Comparison of ENCODE assay signal across 1 cellular context in the genomic region with DNA sequence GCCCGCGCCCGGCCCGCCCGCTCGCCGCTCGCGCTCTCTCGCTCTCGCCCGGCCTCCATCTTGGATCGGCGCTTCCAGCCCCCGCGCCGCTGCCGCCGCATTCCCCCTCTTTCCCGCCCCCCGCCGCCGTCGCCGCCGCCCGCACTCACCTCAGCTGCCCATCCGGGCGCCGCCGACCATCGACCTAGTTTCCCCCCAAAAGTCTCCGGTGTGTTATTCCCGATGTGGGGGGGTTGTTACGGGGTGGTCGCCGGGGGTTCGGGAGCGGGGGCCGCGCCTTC.
TF ChIP-seq lines count a peak whose summit lies in the region.

No MANE protein-coding gene starts in this region.

TF ChIP-seq in GM12878, 131 proteins besides CTCF, POLR2A, EP300 and RAD21 (continued from another document):
- TF ChIP-seq EGR1 (IDR thresholded peaks at IDR 0.05; ENCODE audit: borderline replicate concordance in 1 of 2, low read depth in 2 of 2, low read length in 2 of 2) = peak in 1 of 2 experiments; percentile 74; a peak in 1 of 3 replicates
- no peak for TF ChIP-seq YBX1 (IDR thresholded peaks at IDR 0.05)
- TF ChIP-seq ZNF217 (IDR thresholded peaks at IDR 0.05) = peak; percentile 63; the same call in 1 of the 2 replicates
- TF ChIP-seq, protein P1, sequence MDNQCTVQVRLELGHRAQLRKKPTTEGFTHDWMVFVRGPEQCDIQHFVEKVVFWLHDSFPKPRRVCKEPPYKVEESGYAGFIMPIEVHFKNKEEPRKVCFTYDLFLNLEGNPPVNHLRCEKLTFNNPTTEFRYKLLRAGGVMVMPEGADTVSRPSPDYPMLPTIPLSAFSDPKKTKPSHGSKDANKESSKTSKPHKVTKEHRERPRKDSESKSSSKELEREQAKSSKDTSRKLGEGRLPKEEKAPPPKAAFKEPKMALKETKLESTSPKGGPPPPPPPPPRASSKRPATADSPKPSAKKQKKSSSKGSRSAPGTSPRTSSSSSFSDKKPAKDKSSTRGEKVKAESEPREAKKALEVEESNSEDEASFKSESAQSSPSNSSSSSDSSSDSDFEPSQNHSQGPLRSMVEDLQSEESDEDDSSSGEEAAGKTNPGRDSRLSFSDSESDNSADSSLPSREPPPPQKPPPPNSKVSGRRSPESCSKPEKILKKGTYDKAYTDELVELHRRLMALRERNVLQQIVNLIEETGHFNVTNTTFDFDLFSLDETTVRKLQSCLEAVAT (IDR thresholded peaks at IDR 0.05) = peak; percentile 9
- TF ChIP-seq ASH2L (IDR thresholded peaks at IDR 0.05; ENCODE audit: borderline replicate concordance, low read depth) = peak; percentile 46; the same call in 1 of the 2 replicates
- TF ChIP-seq ETV6 (conservative IDR thresholded peaks at IDR 0.05 in 1 of 2, IDR thresholded peaks at IDR 0.05 in 1 of 2; ENCODE audit: borderline replicate concordance in 1 of 2, low read depth in 1 of 2) = no peak
- TF ChIP-seq TAF1 (IDR thresholded peaks at IDR 0.05; ENCODE audit: borderline replicate concordance, low read depth, low read length) = peak; percentile 58; the same call in 1 of the 2 replicates
- no peak for TF ChIP-seq BACH1 (IDR thresholded peaks at IDR 0.05; ENCODE audit: borderline replicate concordance)
- no peak; the same call in 1 of the 2 replicates for TF ChIP-seq SMAD5 (IDR thresholded peaks at IDR 0.05; ENCODE audit: low read depth)
- TF ChIP-seq ZBTB4 (CRISPR knock-in tag; IDR thresholded peaks at IDR 0.05) = 0 out of 2 replicates have a peak, but pooled peaks have one; percentile 51
- no peak for TF ChIP-seq PKNOX1 (IDR thresholded peaks at IDR 0.05)
- TF ChIP-seq, protein P2, sequence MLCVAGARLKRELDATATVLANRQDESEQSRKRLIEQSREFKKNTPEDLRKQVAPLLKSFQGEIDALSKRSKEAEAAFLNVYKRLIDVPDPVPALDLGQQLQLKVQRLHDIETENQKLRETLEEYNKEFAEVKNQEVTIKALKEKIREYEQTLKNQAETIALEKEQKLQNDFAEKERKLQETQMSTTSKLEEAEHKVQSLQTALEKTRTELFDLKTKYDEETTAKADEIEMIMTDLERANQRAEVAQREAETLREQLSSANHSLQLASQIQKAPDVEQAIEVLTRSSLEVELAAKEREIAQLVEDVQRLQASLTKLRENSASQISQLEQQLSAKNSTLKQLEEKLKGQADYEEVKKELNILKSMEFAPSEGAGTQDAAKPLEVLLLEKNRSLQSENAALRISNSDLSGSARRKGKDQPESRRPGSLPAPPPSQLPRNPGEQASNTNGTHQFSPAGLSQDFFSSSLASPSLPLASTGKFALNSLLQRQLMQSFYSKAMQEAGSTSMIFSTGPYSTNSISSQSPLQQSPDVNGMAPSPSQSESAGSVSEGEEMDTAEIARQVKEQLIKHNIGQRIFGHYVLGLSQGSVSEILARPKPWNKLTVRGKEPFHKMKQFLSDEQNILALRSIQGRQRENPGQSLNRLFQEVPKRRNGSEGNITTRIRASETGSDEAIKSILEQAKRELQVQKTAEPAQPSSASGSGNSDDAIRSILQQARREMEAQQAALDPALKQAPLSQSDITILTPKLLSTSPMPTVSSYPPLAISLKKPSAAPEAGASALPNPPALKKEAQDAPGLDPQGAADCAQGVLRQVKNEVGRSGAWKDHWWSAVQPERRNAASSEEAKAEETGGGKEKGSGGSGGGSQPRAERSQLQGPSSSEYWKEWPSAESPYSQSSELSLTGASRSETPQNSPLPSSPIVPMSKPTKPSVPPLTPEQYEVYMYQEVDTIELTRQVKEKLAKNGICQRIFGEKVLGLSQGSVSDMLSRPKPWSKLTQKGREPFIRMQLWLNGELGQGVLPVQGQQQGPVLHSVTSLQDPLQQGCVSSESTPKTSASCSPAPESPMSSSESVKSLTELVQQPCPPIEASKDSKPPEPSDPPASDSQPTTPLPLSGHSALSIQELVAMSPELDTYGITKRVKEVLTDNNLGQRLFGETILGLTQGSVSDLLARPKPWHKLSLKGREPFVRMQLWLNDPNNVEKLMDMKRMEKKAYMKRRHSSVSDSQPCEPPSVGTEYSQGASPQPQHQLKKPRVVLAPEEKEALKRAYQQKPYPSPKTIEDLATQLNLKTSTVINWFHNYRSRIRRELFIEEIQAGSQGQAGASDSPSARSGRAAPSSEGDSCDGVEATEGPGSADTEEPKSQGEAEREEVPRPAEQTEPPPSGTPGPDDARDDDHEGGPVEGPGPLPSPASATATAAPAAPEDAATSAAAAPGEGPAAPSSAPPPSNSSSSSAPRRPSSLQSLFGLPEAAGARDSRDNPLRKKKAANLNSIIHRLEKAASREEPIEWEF (IDR thresholded peaks at IDR 0.05; ENCODE audit: insufficient replicate concordance, low read depth, low read length) = no peak
- TF ChIP-seq IRF3 (IDR thresholded peaks at IDR 0.05) = no peak
- no peak for TF ChIP-seq SREBF2 (IDR thresholded peaks at IDR 0.05; ENCODE audit: low read length)
- TF ChIP-seq IKZF2 (IDR thresholded peaks at IDR 0.05) = peak; percentile 76 to 82; a peak in 3 of 4 replicates
- TF ChIP-seq KLF5 (IDR thresholded peaks at IDR 0.05; ENCODE audit: partially characterized antibody) = no peak
- TF ChIP-seq NR2F1 (conservative IDR thresholded peaks at IDR 0.05) = no peak
- TF ChIP-seq NFYA (IDR thresholded peaks at IDR 0.05; ENCODE audit: borderline replicate concordance, low read depth, low read length) = no peak
- no peak; the same call in 1 of the 2 replicates for TF ChIP-seq NBN (IDR thresholded peaks at IDR 0.05)
- TF ChIP-seq LARP7 (IDR thresholded peaks at IDR 0.05) = 0 out of 2 replicates have a peak, but pooled peaks have one; percentile 2
- no peak for TF ChIP-seq SRF (IDR thresholded peaks at IDR 0.05; ENCODE audit: low read depth in 2 of 2, low read length in 2 of 2)
- no peak for TF ChIP-seq MTA3 (IDR thresholded peaks at IDR 0.05; ENCODE audit: borderline replicate concordance, low read length)
- no peak for TF ChIP-seq PAX5 (IDR thresholded peaks at IDR 0.05; ENCODE audit: borderline replicate concordance, low read depth, low read length)
- TF ChIP-seq SPI1 (IDR thresholded peaks at IDR 0.05; ENCODE audit: borderline replicate concordance, insufficient read depth, low read depth, low read length) = no peak
- TF ChIP-seq DPF2 (IDR thresholded peaks at IDR 0.05) = 0 out of 2 replicates have a peak, but pooled peaks have one; percentile 14
- TF ChIP-seq JUNB (IDR thresholded peaks at IDR 0.05) = no peak
- TF ChIP-seq ZNF274 (IDR thresholded peaks at IDR 0.05; ENCODE audit: insufficient read depth, insufficient read length) = no peak
- TF ChIP-seq YY1 (IDR thresholded peaks at IDR 0.05; ENCODE audit: low read depth, low read length) = peak; percentile 86; the same call in 1 of the 2 replicates
- TF ChIP-seq CEBPB (IDR thresholded peaks at IDR 0.05; ENCODE audit: borderline replicate concordance in 1 of 2, low read depth in 2 of 2, low read length in 2 of 2) = no peak
